In genomic region chr4:151700566-151701316, GRCh38 we compare ENCODE assay signal across 1 cellular context.
TF ChIP-seq lines count a peak whose summit lies in the region.

No MANE protein-coding gene starts in this region.

TF ChIP-seq in WTC11, 78 proteins besides CTCF, POLR2A, EP300 and RAD21 (continued from another document):
- TF ChIP-seq HMGXB4 (CRISPR knock-in tag; IDR thresholded peaks at IDR 0.05) (no peak), NR3C1 (CRISPR knock-in tag; conservative IDR thresholded peaks at IDR 0.05; ENCODE audit: low read depth) (no peak), IRF2 (CRISPR knock-in tag; IDR thresholded peaks at IDR 0.05; ENCODE audit: borderline replicate concordance, low read depth) (no peak), CREB1 (CRISPR knock-in tag; IDR thresholded peaks at IDR 0.05) (no peak)
TF ChIP-seq in WTC11: peak in this region for 0.
